Comparison of ENCODE assay signal across 8 cellular contexts in genomic region chr10:97553575-97554100, GRCh38. TPM values are rescaled to one million over a fixed set of nuclear protein-coding genes. Genes with fewer than 3 reads are reported as not detected.
DNase-seq lines count a peak whose midpoint lies in the region; ATAC-seq and TF ChIP-seq lines count a peak whose summit lies in the region.

No MANE protein-coding gene starts in this region.

- peaks cover 0 to 4% of the 10 kb centered on the region in 2 donors for H3K36me3 Mint-ChIP-seq in naive B cell

- no peaks in the 10 kb centered on the region for H3K27me3 Mint-ChIP-seq in naive B cell

- H3K4me3 Mint-ChIP-seq in naive B cell: no peak overlapping the region

- no peak for TF ChIP-seq POLR2A in erythroblast (IDR thresholded peaks at IDR 0.05; ENCODE audit: low read length)

- peaks cover 0 to 15% (median 8%) of the 10 kb centered on the region in 7 donors for H3K9me3 Mint-ChIP-seq in naive B cell

- H3K27ac Mint-ChIP-seq in naive B cell: no peak overlapping the region

- no peaks in the 10 kb centered on the region for H3K4me1 Mint-ChIP-seq in naive B cell

- DNase-seq in EL (peak; percentile 71), NCI-H82 (lab: John Stamatoyannopoulos, UW) (peak; percentile 70), erythroblast (lab: John Stamatoyannopoulos, UW) (peak; percentile 47 to 70), naive B cell (peak; percentile 39), COLO829 (ENCODE audit: low spot score) (no peak)
- DNase-seq in activated CD8-positive, alpha-beta memory T cell treated with anti-CD3 and anti-CD28 coated beads, Interleukin-2, amount 50 U/mL, for 4 hours: peak; percentile 64
- peak in 5 of 6 experiments; percentile 15 to 60 (median 27) for DNase-seq in stimulated activated naive CD4-positive, alpha-beta T cell (lab: John Stamatoyannopoulos, UW)

- peak; percentile 80 for ATAC-seq in HG02610 (IDR thresholded peaks at IDR 0.05; ENCODE audit: unreplicated experiment)
- ATAC-seq in naive B cell (ENCODE audit: low read depth in 2 of 2): peak; percentile 74 to 78

RNA-seq across cellular contexts. Expression of gene ANKRD2, which starts 18.9 kb away (rescaled TPM):
- not detected for polyA plus RNA-seq in naive B cell (ENCODE audit: low read depth in 6 of 6)

RNA-seq across cellular contexts. Expression of gene HOGA1, which starts 30.6 kb away (rescaled TPM):
- not detected for polyA plus RNA-seq in naive B cell (ENCODE audit: low read depth in 6 of 6)

RNA-seq across cellular contexts. Expression of gene C10orf62, which starts 35.9 kb away (rescaled TPM):
- not detected for polyA plus RNA-seq in naive B cell (ENCODE audit: low read depth in 6 of 6)

RNA-seq across cellular contexts. Expression of gene UBTD1, which starts 54.9 kb away (rescaled TPM):
- 1 to 10 TPM in 3 of 6 donors, under 1 TPM in 2, not detected in 1; 0.60 to 1.2 (median 1.0) TPM for polyA plus RNA-seq in naive B cell (ENCODE audit: low read depth in 6 of 6)

RNA-seq across cellular contexts. Expression of gene MMS19, which starts 55.4 kb away (rescaled TPM):
- 10 to 100 TPM; 22.5 to 44.3 (median 26.6) TPM for polyA plus RNA-seq in naive B cell (ENCODE audit: low read depth in 6 of 6)
